21 cellular contexts compared by ENCODE assay signal in genomic region chr20:61730631-61731362, GRCh38.
"Had no signal": no experiment of that assay in that cellular context is flagged by ENCODE, and none has a peak within 500 bp of the region (broad histone marks: within the 10 kb centered on the region; RNA-seq: fewer than 3 reads in every experiment).

No MANE protein-coding gene starts in this region.

- ATAC-seq: esophagus mucosa; heart left ventricle; mucosa of descending colon; naive thymus-derived CD8-positive, alpha-beta T cell; pancreas; right lobe of liver; stimulated activated naive B cell treated with anti-CD40 and anti-IgM and Interleukin-4, amounts not matched to agents 10 μg/mL and 1 μg/mL and 100 μg/mL, for 72 hours; stimulated activated naive CD8-positive, alpha-beta T cell treated with anti-CD3 and anti-CD28 coated beads, Interleukin-15, amount 100 ng/mL, for 72 hours had no signal

- H3K4me1 Mint-ChIP-seq: naive thymus-derived CD8-positive, alpha-beta T cell; stimulated activated naive B cell treated with anti-CD40 and anti-IgM and Interleukin-4, amounts not matched to agents 10 μg/mL and 1 μg/mL and 100 μg/mL, for 72 hours; stimulated activated naive CD8-positive, alpha-beta T cell treated with anti-CD3 and anti-CD28 coated beads, Interleukin-15, amount 100 ng/mL, for 72 hours had no signal

- H3K4me1 ChIP-seq: heart left ventricle, pancreas, prostate gland, right lobe of liver, testis, transverse colon had no signal

- H3K4me3 Mint-ChIP-seq: naive thymus-derived CD8-positive, alpha-beta T cell; neural crest cell; stimulated activated naive B cell treated with anti-CD40 and anti-IgM and Interleukin-4, amounts not matched to agents 10 μg/mL and 1 μg/mL and 100 μg/mL, for 72 hours; stimulated activated naive CD8-positive, alpha-beta T cell treated with anti-CD3 and anti-CD28 coated beads, Interleukin-15, amount 100 ng/mL, for 72 hours had no signal

- DNase-seq: central memory CD4-positive, alpha-beta T cell; effector memory CD4-positive, alpha-beta T cell; hypothalamus; islet precursor cell; mammary epithelial cell; mucosa of descending colon; nucleus accumbens; stimulated activated CD4-positive, alpha-beta T cell treated with anti-CD3 and anti-CD28 coated beads, Interleukin-15, amount 100 ng/mL, for 24 hours; stimulated activated CD4-positive, alpha-beta T cell treated with anti-CD3 and anti-CD28 coated beads, Interleukin-1b, Interleukin-23, amount 100 ng/mL, for 48 hours; stimulated activated CD4-positive, alpha-beta T cell treated with anti-CD3 and anti-CD28 coated beads, Interleukin-4, amount 100 ng/mL, for 24 hours; stimulated activated naive B cell treated with anti-CD40 and anti-IgM and Interleukin-4, amounts not matched to agents 10 μg/mL and 1 μg/mL and 100 μg/mL, for 72 hours; stimulated activated naive CD8-positive, alpha-beta T cell treated with anti-CD3 and anti-CD28 coated beads, Interleukin-15, amount 100 ng/mL, for 72 hours; testis; transverse colon had no signal

- H3K27me3 ChIP-seq: pancreas, right lobe of liver, testis, transverse colon had no signal

- H3K27ac Mint-ChIP-seq: naive thymus-derived CD8-positive, alpha-beta T cell; stimulated activated naive B cell treated with anti-CD40 and anti-IgM and Interleukin-4, amounts not matched to agents 10 μg/mL and 1 μg/mL and 100 μg/mL, for 72 hours; stimulated activated naive CD8-positive, alpha-beta T cell treated with anti-CD3 and anti-CD28 coated beads, Interleukin-15, amount 100 ng/mL, for 72 hours had no signal

- H3K27ac ChIP-seq: heart left ventricle, pancreas, prostate gland, right lobe of liver, testis, transverse colon had no signal

- H3K4me3 ChIP-seq: heart left ventricle, mucosa of descending colon, pancreas, prostate gland, right lobe of liver, testis, transverse colon had no signal

- H3K9me3 ChIP-seq: heart left ventricle, mucosa of descending colon, pancreas, prostate gland, right lobe of liver, testis, transverse colon had no signal

- H3K36me3 ChIP-seq: heart left ventricle, pancreas, prostate gland, right lobe of liver, transverse colon had no signal

- H3K36me3 Mint-ChIP-seq: naive thymus-derived CD8-positive, alpha-beta T cell; stimulated activated naive B cell treated with anti-CD40 and anti-IgM and Interleukin-4, amounts not matched to agents 10 μg/mL and 1 μg/mL and 100 μg/mL, for 72 hours had no signal
